ENCODE assay signal across 16 cellular contexts in genomic region chr10:93075369-93076221, GRCh38. TPM values are rescaled to one million over a fixed set of nuclear protein-coding genes. Genes with fewer than 3 reads are reported as not detected.
A peak's percentile ranks its signal among the peaks of the same experiment; 100 is the strongest.
DNase-seq lines count a peak whose midpoint lies in the region; ATAC-seq, FAIRE-seq and TF ChIP-seq lines count a peak whose summit lies in the region.
"Had no signal": no experiment of that assay in that cellular context is flagged by ENCODE, and none has a peak within 500 bp of the region (broad histone marks: within the 10 kb centered on the region; RNA-seq: fewer than 3 reads in every experiment).

No MANE protein-coding gene starts in this region.

- POLR2A ChIA-PET in activated naive CD8-positive, alpha-beta T cell treated with anti-CD3 and anti-CD28 coated beads, Interleukin-2, amount 10 ng/mL, durations not matched to agents 7 days and 5 days (lab: Charles Lee), result no interaction called here

- no peak overlapping the region for H3K27ac ChIP-seq in GM23338 (ENCODE audit: low read depth)

- no peaks in the 10 kb centered on the region for H3K9me2 ChIP-seq in GM23338 (ENCODE audit: insufficient read depth)

- H3F3A ChIP-seq in GM23338 (replicated peaks; ENCODE audit: low read depth), result peaks cover 6% of the 10 kb centered on the region; the same call in 1 of the 2 replicates

- H3K27me3 ChIP-seq in GM23338 (ENCODE audit: insufficient read depth), result peaks cover 94% of the 10 kb centered on the region

- no peak for DNase-seq in GM12892 (ENCODE audit: insufficient read length)
- DNase-seq in GM23338 (ENCODE audit: low spot score), result peak; percentile 44
- no peak for DNase-seq in activated naive CD8-positive, alpha-beta T cell treated with anti-CD3 and anti-CD28 coated beads, Interleukin-2, amount 10 ng/mL, durations not matched to agents 7 days and 5 days
- DNase-seq in nucleus accumbens (lab: John Stamatoyannopoulos, UW), result no peak
- no peak for DNase-seq in COLO668 (lab: John Stamatoyannopoulos, UW; ENCODE audit: unreplicated experiment)
- DNase-seq in AG08395 (ENCODE audit: low spot score), result no peak
- DNase-seq in NCI-H1105 (lab: John Stamatoyannopoulos, UW), result no peak
- DNase-seq: COR-L47, NCI-H187 treated with DMSO at 0.1 percent for 48 hours, OCI-M1 had no signal

- H3K4me2 ChIP-seq in GM23338, result peak overlapping the region; percentile 88

- peaks cover 53% of the 10 kb centered on the region for H3K4me1 ChIP-seq in GM23338 (ENCODE audit: insufficient read depth)

- TF ChIP-seq CTCF in GM23338 (conservative IDR thresholded peaks at IDR 0.05; ENCODE audit: low read depth in 2 of 2) (no peak), nephron (IDR thresholded peaks at IDR 0.05; ENCODE audit: unreplicated experiment in 3 of 3) (no peak)

- H3K36me3 Mint-ChIP-seq in GM23338 (ENCODE audit: low read depth), result no peaks in the 10 kb centered on the region
- H3K36me3 Mint-ChIP-seq in activated naive CD8-positive, alpha-beta T cell treated with anti-CD3 and anti-CD28 coated beads, Interleukin-2, amount 10 ng/mL, durations not matched to agents 7 days and 5 days, result no peaks in the 10 kb centered on the region
- no peaks in the 10 kb centered on the region for H3K36me3 Mint-ChIP-seq in nephron (ENCODE audit: low read depth)

- H4K20me1 ChIP-seq in GM23338 (replicated peaks; ENCODE audit: insufficient read depth), result peaks cover 7% of the 10 kb centered on the region; the same call in 1 of the 2 replicates

- H3K4me3 Mint-ChIP-seq in GM23338, result peak overlapping the region; percentile 78
- peak overlapping the region; percentile 84 for H3K4me3 Mint-ChIP-seq in activated naive CD8-positive, alpha-beta T cell treated with anti-CD3 and anti-CD28 coated beads, Interleukin-2, amount 10 ng/mL, durations not matched to agents 7 days and 5 days
- H3K4me3 Mint-ChIP-seq in nephron, result peak overlapping the region; percentile 85 to 88 (median 85)

- FAIRE-seq in GM12892 (lab: Jason Lieb, UNC), result peak; percentile 44

- H3K36me3 ChIP-seq in GM23338 (ENCODE audit: insufficient read depth), result no peaks in the 10 kb centered on the region

- H3K4me1 Mint-ChIP-seq in GM23338, result peaks cover 36% of the 10 kb centered on the region
- H3K4me1 Mint-ChIP-seq in activated naive CD8-positive, alpha-beta T cell treated with anti-CD3 and anti-CD28 coated beads, Interleukin-2, amount 10 ng/mL, durations not matched to agents 7 days and 5 days, result peaks cover 26% of the 10 kb centered on the region
- peaks cover 44% of the 10 kb centered on the region for H3K4me1 Mint-ChIP-seq in nephron

- no peaks in the 10 kb centered on the region for H3K79me2 ChIP-seq in GM23338 (replicated peaks; ENCODE audit: insufficient read depth)

- TF ChIP-seq POLR2A in GM12892 (IDR thresholded peaks at IDR 0.05; ENCODE audit: low read depth, low read length), result no peak

- peak; percentile 0; the same call in 1 of the 3 replicates for ATAC-seq in GM23338
- no peak for ATAC-seq in activated naive CD8-positive, alpha-beta T cell treated with anti-CD3 and anti-CD28 coated beads, Interleukin-2, amount 10 ng/mL, durations not matched to agents 7 days and 5 days (ENCODE audit: low read depth)
- ATAC-seq: sciatic nerve had no signal

- peak overlapping the region; percentile 70 for H3K4me3 ChIP-seq in GM23338

- H3K27ac Mint-ChIP-seq in GM23338 (no peak overlapping the region), nephron (no peak overlapping the region)
- no peak overlapping the region for H3K27ac Mint-ChIP-seq in activated naive CD8-positive, alpha-beta T cell treated with anti-CD3 and anti-CD28 coated beads, Interleukin-2, amount 10 ng/mL, durations not matched to agents 7 days and 5 days

- peak overlapping the region; percentile 93 for H2AFZ ChIP-seq in GM23338

- H3K9me3 Mint-ChIP-seq in GM23338 (peaks cover 4% of the 10 kb centered on the region; the same call in 2 of the 3 replicates), nephron (no peaks in the 10 kb centered on the region)
- H3K9me3 Mint-ChIP-seq in activated naive CD8-positive, alpha-beta T cell treated with anti-CD3 and anti-CD28 coated beads, Interleukin-2, amount 10 ng/mL, durations not matched to agents 7 days and 5 days, result no peaks in the 10 kb centered on the region
- H3K9me3 Mint-ChIP-seq: central memory CD8-positive, alpha-beta T cell had no signal

- peaks cover 71% of the 10 kb centered on the region for H3K27me3 Mint-ChIP-seq in GM23338 (ENCODE audit: insufficient read depth, low read depth, poor library complexity)
- peaks cover 72% of the 10 kb centered on the region for H3K27me3 Mint-ChIP-seq in activated naive CD8-positive, alpha-beta T cell treated with anti-CD3 and anti-CD28 coated beads, Interleukin-2, amount 10 ng/mL, durations not matched to agents 7 days and 5 days
- H3K27me3 Mint-ChIP-seq in nephron (ENCODE audit: low read depth), result peaks cover 94% of the 10 kb centered on the region

TF ChIP-seq in GM23338, 12 proteins besides CTCF, POLR2A, EP300 and RAD21 (continues in another document):
- TF ChIP-seq EZH2phosphoT487 (IDR thresholded peaks at IDR 0.05; ENCODE audit: unreplicated experiment) (no peak), EZH2 (IDR thresholded peaks at IDR 0.05; ENCODE audit: low read depth, unreplicated experiment) (peak; percentile 91), JUNB (IDR thresholded peaks at IDR 0.05; ENCODE audit: unreplicated experiment) (no peak), STAT1 (IDR thresholded peaks at IDR 0.05; ENCODE audit: unreplicated experiment) (no peak), ZNF462 (CRISPR knock-in tag; IDR thresholded peaks at IDR 0.05) (no peak), ZNF114 (CRISPR knock-in tag; IDR thresholded peaks at IDR 0.05) (no peak), NANOG (IDR thresholded peaks at IDR 0.05; ENCODE audit: borderline replicate concordance) (no peak)

RNA-seq across cellular contexts. Expression of gene CYP26A1, which starts 1.9 kb away (rescaled TPM):
- polyA plus RNA-seq in GM12892 (2012; ENCODE audit: missing spikeins), result not detected
- total RNA-seq in GM23338 (2014; rRNA removed; shearing (Covaris generic)), result 1.8 and 2.8 TPM in 2 replicates
- 0.87 and 1.2 TPM in 2 replicates for polyA plus RNA-seq in GM23338 (2016; fragmentation: Nextera tagmentation; extraction: Ambion mirVana)
- under 1 TPM in 1 of 2 experiments, not detected in 1; 0.31 TPM for total RNA-seq in activated naive CD8-positive, alpha-beta T cell treated with anti-CD3 and anti-CD28 coated beads, Interleukin-2, amount 10 ng/mL, durations not matched to agents 7 days and 5 days
- total RNA-seq: fibroblast of villous mesenchyme; HT1080; sciatic nerve; T-helper 2 cell treated with Interferon-gamma antibody and Interleukin-4, amounts not matched to agents 100 ng/mL and 5 ng/mL, for 36 hours had no signal

RNA-seq across cellular contexts. Expression of gene CYP26C1, which starts 15.0 kb away (rescaled TPM):
- not detected for polyA plus RNA-seq in GM12892 (2012; ENCODE audit: missing spikeins)
- 0.24 TPM in 1 of 2 replicates, not detected in the other for total RNA-seq in GM23338 (2014; rRNA removed; shearing (Covaris generic))
- not detected in 2 replicates for polyA plus RNA-seq in GM23338 (2016; fragmentation: Nextera tagmentation; extraction: Ambion mirVana)
- under 1 TPM in 1 of 2 experiments, not detected in 1; 0.17 TPM for total RNA-seq in activated naive CD8-positive, alpha-beta T cell treated with anti-CD3 and anti-CD28 coated beads, Interleukin-2, amount 10 ng/mL, durations not matched to agents 7 days and 5 days
- total RNA-seq: fibroblast of villous mesenchyme; HT1080; T-helper 2 cell treated with Interferon-gamma antibody and Interleukin-4, amounts not matched to agents 100 ng/mL and 5 ng/mL, for 36 hours had no signal
